ENCODE assay signal across 23 cellular contexts in the genomic region with DNA sequence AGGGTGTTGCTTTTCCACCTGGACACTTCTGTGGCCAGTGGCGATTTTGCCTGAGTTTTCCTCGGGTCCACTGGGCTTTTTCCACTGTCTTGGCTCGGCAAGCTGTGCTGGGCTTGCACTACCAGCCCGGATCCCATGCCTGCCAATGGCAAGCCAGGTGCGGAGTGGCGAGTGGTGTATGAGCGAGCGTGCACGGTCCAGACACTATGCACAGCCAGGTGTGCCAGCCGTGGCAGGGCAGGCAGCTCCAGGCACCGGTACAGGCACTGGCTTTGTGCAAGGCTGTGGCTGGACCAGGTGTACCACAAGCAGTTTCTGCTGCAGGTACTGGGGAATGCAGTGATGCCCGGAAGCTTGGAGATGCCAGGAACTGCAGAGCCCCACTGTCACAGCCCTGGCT. TPM values are rescaled to one million over a fixed set of nuclear protein-coding genes. Genes with fewer than 3 reads are reported as not detected.
DNase-seq lines count a peak whose midpoint lies in the region; ATAC-seq, FAIRE-seq and TF ChIP-seq lines count a peak whose summit lies in the region.
"Had no signal": no experiment of that assay in that cellular context is flagged by ENCODE, and none has a peak within 500 bp of the region (broad histone marks: within the 10 kb centered on the region; RNA-seq: fewer than 3 reads in every experiment).

No MANE protein-coding gene starts in this region.

- BruUV-seq in HepG2 (replicated peaks; lab: Mats Ljungman, UMichigan) = no TSS peak
- no TSS peak for BruUV-seq in PC-9 (replicated peaks; lab: Mats Ljungman, UMichigan)

- peak overlapping the region in 1 of 2 experiments; percentile 70 for H2BK12ac ChIP-seq in mesenchymal stem cell (ENCODE audit: low read length in 2 of 2)

- no peaks in the 10 kb centered on the region for H4K20me1 ChIP-seq in HepG2 (ENCODE audit: insufficient read depth, low read length)
- no peaks in the 10 kb centered on the region for H4K20me1 ChIP-seq in PC-9 (ENCODE audit: insufficient read depth)

- H3K9ac ChIP-seq in HepG2 (ENCODE audit: insufficient read depth, low read depth, low read length) (no peak overlapping the region), mesenchymal stem cell (ENCODE audit: low read length) (no peak overlapping the region)
- H3K9ac ChIP-seq: BLaER1 treated with 17β-estradiol and CSF1 and Interleukin-3, amounts not matched to agents 10 nM and 100 nM; GM23248 had no signal

- peaks cover 40% of the 10 kb centered on the region for H3K4me1 ChIP-seq in HepG2 (ENCODE audit: insufficient read depth, low read length)
- no peaks in the 10 kb centered on the region for H3K4me1 ChIP-seq in right lobe of liver
- peaks cover 4% of the 10 kb centered on the region; the same call in 1 of the 2 replicates for H3K4me1 ChIP-seq in HEK293 (ENCODE audit: control insufficient read depth, insufficient read depth, low read length)
- H3K4me1 ChIP-seq in mesenchymal stem cell (ENCODE audit: control insufficient read depth, insufficient read depth, low read depth, low read length) = peaks cover 5% of the 10 kb centered on the region
- no peaks in the 10 kb centered on the region for H3K4me1 ChIP-seq in PC-9 (replicated peaks; ENCODE audit: insufficient read depth)

- no peak overlapping the region for H3K18ac ChIP-seq in mesenchymal stem cell (ENCODE audit: low read depth in 1 of 2, low read length in 2 of 2)

- H2BK15ac ChIP-seq in mesenchymal stem cell (ENCODE audit: low read depth, poor library complexity, severe bottlenecking) = no peak overlapping the region

- no peak for FAIRE-seq in HepG2 (lab: Jason Lieb, UNC)
- FAIRE-seq: A549, D721Med, GM12892, GM19239 had no signal

- no peaks in the 10 kb centered on the region for H3K9me2 ChIP-seq in PC-9 (ENCODE audit: insufficient read depth)

- no peak for TF ChIP-seq EP300 in HepG2 (IDR thresholded peaks at IDR 0.05; ENCODE audit: low read depth in 2 of 2, low read length in 2 of 2)
- no peak for TF ChIP-seq EP300 in HepG2 (CRISPR knock-in tag; IDR thresholded peaks at IDR 0.05; ENCODE audit: borderline replicate concordance)

- no peaks in the 10 kb centered on the region for H3F3A ChIP-seq in PC-9 (ENCODE audit: insufficient read depth, low read depth)

- no peak overlapping the region for H2BK120ac ChIP-seq in mesenchymal stem cell (ENCODE audit: low read depth, low read length)

- in situ Hi-C loops in HepG2 (cut with HindIII; ENCODE audit: extremely low pct_ligation_motif_present, low pct_unique_long_range_greater_than_20kb) = no loop called here

- CTCF ChIA-PET in HepG2 (lab: Yijun Ruan, JAX; ENCODE audit: low intra/inter-chr PET ratio, low total read pairs) (no interaction called here), HEK293 (lab: Yijun Ruan, JAX) (interaction anchor here (0.8 to 7.9 kb wide), 3 partner anchors 111 to 173 kb away, joined by 4 to 119 read pairs (median 6); no protein-coding TSS in a partner anchor), PC-9 (lab: Charles Lee) (no interaction called here)

- no peak overlapping the region for H3K4me3 ChIP-seq in HepG2 (replicated peaks in 1 of 3; ENCODE audit: insufficient read depth in 1 of 3, low read depth in 2 of 3, low read length in 3 of 3)
- no peak overlapping the region for H3K4me3 ChIP-seq in right lobe of liver
- H3K4me3 ChIP-seq in HEK293 (ENCODE audit: low read depth, low read length) = no peak overlapping the region
- no peak overlapping the region for H3K4me3 ChIP-seq in mesenchymal stem cell (ENCODE audit: insufficient read depth in 1 of 2, low read depth in 1 of 2, low read length in 2 of 2)
- H3K4me3 ChIP-seq in PC-9 = no peak overlapping the region
- H3K4me3 ChIP-seq: A549; BLaER1 treated with 17β-estradiol and CSF1 and Interleukin-3, amounts not matched to agents 10 nM and 100 nM; GM23248 had no signal

- H3K4me2 ChIP-seq in HepG2 (ENCODE audit: low read depth, low read length) = no peak overlapping the region
- H3K4me2 ChIP-seq in mesenchymal stem cell (ENCODE audit: low read length, poor library complexity, severe bottlenecking) = no peak overlapping the region
- no peak overlapping the region for H3K4me2 ChIP-seq in PC-9
- H3K4me2 ChIP-seq: A549; BLaER1 treated with 17β-estradiol and CSF1 and Interleukin-3, amounts not matched to agents 10 nM and 100 nM had no signal

- WGBS in HepG2 (ENCODE audit: low lambda C conversion rate) = 98% methylated on average over 12 of the region's 12 CpGs
- WGBS in right lobe of liver (ENCODE audit: insufficient coverage, low coverage, low lambda C conversion rate, missing lambda C conversion rate) = 84% methylated on average over 4 of the region's 12 CpGs
- WGBS in mesenchymal stem cell = 97% methylated on average over 12 of the region's 12 CpGs

- H3K79me1 ChIP-seq in mesenchymal stem cell (replicated peaks; ENCODE audit: low read length, poor library complexity, severe bottlenecking) = peaks cover 21% of the 10 kb centered on the region

- TF ChIP-seq RAD21 in HepG2 (CRISPR knock-in tag; IDR thresholded peaks at IDR 0.05) = no peak

- H3K23ac ChIP-seq in mesenchymal stem cell (ENCODE audit: low read length in 2 of 2) = no peak overlapping the region

- H3K27ac ChIP-seq in HepG2 (ENCODE audit: extremely low read length, insufficient read depth, low read length) = no peak overlapping the region
- H3K27ac ChIP-seq in right lobe of liver = no peak overlapping the region
- no peak overlapping the region for H3K27ac ChIP-seq in HEK293 (ENCODE audit: extremely low read depth, low read depth, low read length)
- no peak overlapping the region for H3K27ac ChIP-seq in mesenchymal stem cell (ENCODE audit: low read length, poor library complexity, severe bottlenecking)
- H3K27ac ChIP-seq in PC-9 = no peak overlapping the region
- H3K27ac ChIP-seq: A549; BLaER1 treated with 17β-estradiol and CSF1 and Interleukin-3, amounts not matched to agents 10 nM and 100 nM; GM23248 had no signal

- intact Hi-C loops in HepG2 (cut with micrococcal nuclease; ENCODE audit: unreplicated experiment) = no loop called here
- intact Hi-C loops in right lobe of liver (cut with DNase I) = no loop called here
- intact Hi-C loops in PC-9 (cut with micrococcal nuclease; ENCODE audit: unreplicated experiment) = no loop called here

- H3K27me3 ChIP-seq in HepG2 (ENCODE audit: control insufficient read depth in 1 of 2, insufficient read depth in 2 of 2, low read length in 2 of 2) (no peaks in the 10 kb centered on the region), right lobe of liver (no peaks in the 10 kb centered on the region), mesenchymal stem cell (ENCODE audit: control insufficient read depth in 1 of 2, insufficient read depth in 1 of 2, low read length in 2 of 2) (no peaks in the 10 kb centered on the region), PC-9 (ENCODE audit: insufficient read depth, low read depth) (no peaks in the 10 kb centered on the region)
- H3K27me3 ChIP-seq: BE2C; BLaER1 treated with 17β-estradiol and CSF1 and Interleukin-3, amounts not matched to agents 10 nM and 100 nM had no signal

- no peak overlapping the region for H2AK5ac ChIP-seq in mesenchymal stem cell (ENCODE audit: low read length, severe bottlenecking)

- no peak overlapping the region for H4K8ac ChIP-seq in mesenchymal stem cell (ENCODE audit: low read length)

- TF ChIP-seq CTCF in HepG2 (CRISPR knock-in tag; IDR thresholded peaks at IDR 0.05) (no peak), right lobe of liver (IDR thresholded peaks at IDR 0.05) (no peak), HEK293 (tag by site-specific recombination; IDR thresholded peaks at IDR 0.05) (no peak), PC-9 (conservative IDR thresholded peaks at IDR 0.05) (no peak)

- peaks cover 0 to 4% of the 10 kb centered on the region in 2 experiments; a peak in 2 of 5 replicates for H3K36me3 ChIP-seq in HepG2 (replicated peaks in 1 of 2; ENCODE audit: control insufficient read depth in 1 of 2, insufficient read depth in 2 of 2, low read length in 2 of 2)
- H3K36me3 ChIP-seq in right lobe of liver = no peaks in the 10 kb centered on the region
- H3K36me3 ChIP-seq in HEK293 (ENCODE audit: control insufficient read depth in 2 of 2, insufficient read depth in 1 of 2, low read length in 2 of 2) = peaks cover 0 to 3% of the 10 kb centered on the region in 2 experiments; a peak in 1 of 3 replicates
- peaks cover 0 to 8% of the 10 kb centered on the region in 2 experiments for H3K36me3 ChIP-seq in mesenchymal stem cell (ENCODE audit: control insufficient read depth in 1 of 2, insufficient read depth in 2 of 2, low read depth in 1 of 2, low read length in 2 of 2)
- no peaks in the 10 kb centered on the region; the same call in 1 of the 2 replicates for H3K36me3 ChIP-seq in PC-9 (ENCODE audit: low read depth)
- H3K36me3 ChIP-seq: BE2C had no signal

- peak overlapping the region; percentile 2 for H4K91ac ChIP-seq in mesenchymal stem cell (ENCODE audit: low read length)

- H3K9me3 ChIP-seq in HepG2 (ENCODE audit: low read length) (no peaks in the 10 kb centered on the region), right lobe of liver (no peaks in the 10 kb centered on the region), HEK293 (ENCODE audit: control insufficient read depth, insufficient read depth, low read depth, low read length) (no peaks in the 10 kb centered on the region), mesenchymal stem cell (ENCODE audit: control insufficient read depth, low read length) (no peaks in the 10 kb centered on the region), PC-9 (ENCODE audit: insufficient read depth, low read depth) (no peaks in the 10 kb centered on the region)
- H3K9me3 ChIP-seq: A549, BE2C had no signal

- H2BK5ac ChIP-seq in mesenchymal stem cell (ENCODE audit: low read depth, low read length, poor library complexity, severe bottlenecking) = no peak overlapping the region

- no peak for DNase-seq in HepG2 (ENCODE audit: low spot score)
- DNase-seq in right lobe of liver = no peak
- no peak for DNase-seq in mesenchymal stem cell
- no peak for DNase-seq in NCI-H748 treated with DMSO at 0.1 percent for 48 hours (lab: John Stamatoyannopoulos, UW)
- no peak for DNase-seq in PC-9
- DNase-seq: 8988T; ACHN; AML-193; BE2C; CD4-positive, alpha-beta T cell; CD8-positive, alpha-beta memory T cell; DMS 273 treated with DMSO at 0.1 percent for 48 hours; DMS79 treated with DMSO at 0.1 percent for 48 hours; GM23248; H9; HFFc6 had no signal

- H3K79me2 ChIP-seq in HepG2 (ENCODE audit: insufficient read depth, low read length) (peaks cover 33% of the 10 kb centered on the region), PC-9 (ENCODE audit: low read depth) (no peaks in the 10 kb centered on the region)

- no peak for ATAC-seq in HepG2
- no peak for ATAC-seq in right lobe of liver
- ATAC-seq: A549, HCT116 had no signal

- H2AFZ ChIP-seq in HepG2 (ENCODE audit: low read length) (no peak overlapping the region), mesenchymal stem cell (ENCODE audit: low read depth, low read length) (no peak overlapping the region), PC-9 (no peak overlapping the region)
- H2AFZ ChIP-seq: GM23248 had no signal

- H3K14ac ChIP-seq in mesenchymal stem cell (ENCODE audit: low read length in 2 of 2) = peak overlapping the region in 1 of 2 experiments; percentile 87

- H3K4ac ChIP-seq in mesenchymal stem cell (ENCODE audit: low read depth in 1 of 2, low read length in 2 of 2) = no peak overlapping the region

- no peak for TF ChIP-seq POLR2A in HepG2 (IDR thresholded peaks at IDR 0.05; ENCODE audit: insufficient read depth in 1 of 2, low read depth in 2 of 2, low read length in 2 of 2)
- TF ChIP-seq POLR2A in right lobe of liver (IDR thresholded peaks at IDR 0.05) = no peak

- POLR2A ChIA-PET in HepG2 (lab: Yijun Ruan, JAX) (interaction anchor here (1.1 kb wide), 1 partner anchor 23 kb away, joined by 3 read pairs; the partner anchor contains the start of gene INPP5F), HEK293 (lab: Yijun Ruan, JAX) (interaction anchor here (0.8 kb wide), 1 partner anchor 22 kb away, joined by 4 read pairs; the partner anchor contains the start of gene INPP5F), PC-9 (lab: Charles Lee; ENCODE audit: unreplicated experiment) (no interaction called here)

RNA-seq across cellular contexts. Expression of gene INPP5F, which starts 22.1 kb away (rescaled TPM):
- total RNA-seq in HepG2 (2016; rRNA removed; fragmentation: Illumina TruSeq; extraction: Trizol) (15.7 and 16.4 TPM in 2 replicates), right lobe of liver (1 to 10 TPM; 2.0 to 3.9 (median 2.5) TPM), PC-9 (2021) (11.4 and 12.4 TPM in 2 replicates)
- 6.4 and 8.2 TPM in 2 replicates for total RNA-seq in HepG2 (2016; cell fraction: cytosol; rRNA removed; fragmentation: Illumina TruSeq; extraction: Trizol; ENCODE audit: low read depth)
- 12.7 and 14.4 TPM in 2 replicates for total RNA-seq in HepG2 (2016; cell fraction: insoluble cytoplasmic fraction; rRNA removed; fragmentation: Illumina TruSeq; extraction: Trizol)
- 9.4 and 10.3 TPM in 2 replicates for total RNA-seq in HepG2 (2016; cell fraction: membrane; rRNA removed; fragmentation: Illumina TruSeq; extraction: Trizol)
- 12.4 and 17.6 TPM in 2 replicates for total RNA-seq in HepG2 (2016; cell fraction: nucleus; rRNA removed; fragmentation: Illumina TruSeq; extraction: Trizol)
- 8.3 and 12.5 TPM in 2 replicates for polyA plus RNA-seq in HepG2 (2011; rRNA removed)
- 4.7 and 6.3 TPM in 2 replicates for polyA plus RNA-seq in HepG2 (2011; cell fraction: cytosol; rRNA removed)
- polyA plus RNA-seq in HepG2 (2011; cell fraction: nucleus; rRNA removed) = 9.8 and 21.4 TPM in 2 replicates
- polyA plus RNA-seq in HepG2 (2012) = 6.9 and 9.3 TPM in 2 replicates
- polyA plus RNA-seq in HepG2 (2016; cell fraction: cytosol; fragmentation: Illumina TruSeq; extraction: Trizol; ENCODE audit: low read depth) = 5.5 and 6.2 TPM in 2 replicates
- polyA plus RNA-seq in HepG2 (2016; cell fraction: insoluble cytoplasmic fraction; fragmentation: Illumina TruSeq; extraction: Trizol; ENCODE audit: low read depth) = 11.3 and 11.4 TPM in 2 replicates
- 5.7 and 6.9 TPM in 2 replicates for polyA plus RNA-seq in HepG2 (2016; cell fraction: membrane; fragmentation: Illumina TruSeq; extraction: Trizol; ENCODE audit: low read depth)
- 19.7 and 20.7 TPM in 2 replicates for polyA plus RNA-seq in HepG2 (2016; cell fraction: nucleus; fragmentation: Illumina TruSeq; extraction: Trizol; ENCODE audit: insufficient read depth, low read depth)
- polyA minus RNA-seq in HepG2 (2011; rRNA and poly(A)+ RNA removed; ENCODE audit: low replicate concordance) = 2.8 and 7.9 TPM in 2 replicates
- polyA minus RNA-seq in HepG2 (2011; cell fraction: cytosol; rRNA and poly(A)+ RNA removed) = 6.2 and 10.6 TPM in 2 replicates
- polyA minus RNA-seq in HepG2 (2011; cell fraction: nucleus; rRNA and poly(A)+ RNA removed) = 36.3 and 40.2 TPM in 2 replicates
- 24.1 TPM for polyA plus RNA-seq in mesenchymal stem cell (2013, experiment 1 of 2)
- 25.7 TPM for polyA plus RNA-seq in mesenchymal stem cell (2013, experiment 2 of 2)
